In the genomic region with DNA sequence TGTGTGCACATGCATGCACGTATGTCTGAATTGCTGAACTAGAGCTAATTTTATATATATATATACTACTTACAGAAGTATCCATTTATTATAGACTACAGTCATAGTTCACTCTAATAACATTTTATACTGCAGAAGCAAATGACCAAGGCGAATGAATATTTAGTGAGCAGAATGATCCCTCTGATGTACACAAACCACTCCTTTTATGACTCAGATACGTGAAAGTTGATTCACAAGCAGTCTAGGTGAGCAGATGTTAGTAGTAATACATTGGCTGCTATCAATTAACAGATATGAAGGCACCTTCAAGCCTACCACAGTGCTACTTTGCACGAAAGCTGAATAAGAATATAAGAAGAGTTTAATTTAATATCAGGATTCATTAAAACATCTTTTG, we compare ENCODE assay signal across 31 cellular contexts.
"Had no signal": no experiment of that assay in that cellular context is flagged by ENCODE, and none has a peak within 500 bp of the region (broad histone marks: within the 10 kb centered on the region; RNA-seq: fewer than 3 reads in every experiment).

No MANE protein-coding gene starts in this region.

- H3K4me1 ChIP-seq: body of pancreas, colonic mucosa had no signal

- DNase-seq: activated B cell treated with CpG ODN at 0.5 μM for 24 hours; activated CD4-positive, alpha-beta T cell treated with anti-CD3 and anti-CD28 coated beads for 48 hours; activated CD4-positive, alpha-beta T cell treated with anti-CD3 and anti-CD28 coated beads, Interleukin-2, amount 50 U/mL, for 1 hour; activated CD4-positive, alpha-beta T cell treated with anti-CD3 and anti-CD28 coated beads, Interleukin-2, amount 50 U/mL, for 48 hours; activated CD8-positive, alpha-beta memory T cell treated with anti-CD3 and anti-CD28 coated beads for 24 hours; activated CD8-positive, alpha-beta T cell treated with anti-CD3 and anti-CD28 coated beads for 36 hours; activated effector memory CD4-positive, alpha-beta T cell treated with Interleukin-2 at 50 U/mL for 16 hours; activated gamma-delta T cell treated with Interleukin-2 at 50 U/mL for 16 hours; activated naive CD4-positive, alpha-beta T cell treated with anti-CD3 and anti-CD28 coated beads, Interleukin-2, amount 50 U/mL, for 16 hours; activated naive CD4-positive, alpha-beta T cell treated with Interleukin-2 at 50 U/mL for 16 hours; activated T-cell treated with anti-CD3 and anti-CD28 coated beads, Interleukin-2, amount 50 U/mL, for 4 hours; adrenal gland; amygdala; aorta; body of pancreas; central memory CD4-positive, alpha-beta T cell; cerebellar nuclear complex; colonic mucosa; effector CD8-positive, alpha-beta T cell; foreskin fibroblast; gastrocnemius medialis; T-helper 1 cell; T-helper 17 cell; T1000; WERI-Rb-1 had no signal

- H3K9me3 ChIP-seq: adrenal gland, body of pancreas, colonic mucosa, gastrocnemius medialis had no signal

- H3K27me3 ChIP-seq: adrenal gland, body of pancreas, cardiac muscle cell, colonic mucosa, gastrocnemius medialis had no signal

- H3K36me3 ChIP-seq: colonic mucosa had no signal

- H3K4me3 ChIP-seq: adrenal gland, body of pancreas, cardiac muscle cell, colonic mucosa, gastrocnemius medialis had no signal

- FAIRE-seq: endometrium, endothelial cell of umbilical vein had no signal

- ATAC-seq: activated CD4-positive, CD25-positive, alpha-beta regulatory T cell treated with anti-CD3 and anti-CD28 coated beads, Interleukin-2, amount 50 U/mL, for 24 hours; activated CD8-positive, alpha-beta T cell treated with anti-CD3 and anti-CD28 coated beads for 36 hours; activated T-cell treated with anti-CD3 and anti-CD28 coated beads, Interleukin-2, amount 50 U/mL, for 4 hours; activated T-helper 17 cell treated with anti-CD3 and anti-CD28 coated beads, Interleukin-2, amount 50 U/mL, for 72 hours; body of pancreas; esophagus mucosa; gastrocnemius medialis; T-helper 17 cell had no signal

- H3K27ac ChIP-seq: adrenal gland, cardiac muscle cell, colonic mucosa, gastrocnemius medialis, WERI-Rb-1 had no signal
